In the genomic region with DNA sequence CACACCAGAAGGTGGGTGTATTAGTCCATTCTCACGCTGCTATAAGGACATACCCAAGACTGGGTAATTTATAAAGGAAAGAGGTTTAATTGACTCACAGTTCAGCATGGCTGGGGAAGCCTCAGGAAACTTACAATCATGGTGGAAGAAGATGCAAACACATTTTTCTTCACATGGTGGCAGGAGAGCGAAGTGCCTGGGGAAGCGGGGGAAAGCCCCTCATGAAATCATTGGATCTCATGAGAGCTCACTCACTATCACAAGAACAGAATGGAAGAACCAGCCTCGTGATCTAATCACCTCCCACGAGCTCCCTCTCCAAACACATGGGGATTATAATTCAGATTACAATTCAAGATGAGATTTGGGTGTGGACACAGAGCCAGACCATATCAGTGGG, we compare ENCODE assay signal across 1 cellular context.
A peak's percentile ranks its signal among the peaks of the same experiment; 100 is the strongest.
TF ChIP-seq lines count a peak whose summit lies in the region.

No MANE protein-coding gene starts in this region.

TF ChIP-seq in K562, 482 proteins besides CTCF, POLR2A, EP300 and RAD21:
- 0 out of 2 replicates have a peak, but pooled peaks have one; percentile 43 for TF ChIP-seq FOXJ2 (tag; IDR thresholded peaks at IDR 0.05)
